Comparison of ENCODE assay signal across 26 cellular contexts in the genomic region with DNA sequence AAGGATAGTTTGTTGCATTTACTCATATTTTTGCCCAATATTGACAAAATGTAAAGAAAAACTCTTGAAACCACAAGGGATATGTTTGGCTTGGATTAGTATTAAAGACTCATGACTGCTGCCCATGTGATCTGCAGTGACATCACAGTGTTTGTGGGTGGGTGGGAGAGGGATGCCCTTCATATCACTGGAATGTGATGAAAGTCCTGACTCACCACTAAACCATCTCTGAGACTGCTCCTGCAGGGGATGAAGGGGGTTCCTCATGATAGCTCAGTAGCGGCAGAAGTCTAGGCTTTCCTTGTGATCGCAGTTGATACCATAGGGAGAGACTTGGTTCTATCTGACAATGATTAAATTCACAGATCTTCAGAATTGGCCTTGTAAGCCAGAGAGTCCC.
DNase-seq lines count a peak whose midpoint lies in the region; ATAC-seq and TF ChIP-seq lines count a peak whose summit lies in the region.
"Had no signal": no experiment of that assay in that cellular context is flagged by ENCODE, and none has a peak within 500 bp of the region (broad histone marks: within the 10 kb centered on the region; RNA-seq: fewer than 3 reads in every experiment).

No MANE protein-coding gene starts in this region.

- H3K27ac ChIP-seq in SJCRH30 (no peak overlapping the region), upper lobe of right lung (no peak overlapping the region)
- H3K27ac ChIP-seq: heart left ventricle, skin epidermis, suprapubic skin, uterus had no signal

- intact Hi-C loops in upper lobe of right lung (cut with DNase I), result no loop called here

- H3K36me3 Mint-ChIP-seq in progenitor cell of endocrine pancreas (ENCODE audit: insufficient read depth), result peaks cover 1% of the 10 kb centered on the region
- H3K36me3 Mint-ChIP-seq: activated CD4-positive, alpha-beta memory T cell treated with anti-CD3 and anti-CD28 coated beads for 36 hours; CD14-positive monocyte; stimulated activated effector memory CD8-positive, alpha-beta T cell treated with anti-CD3 and anti-CD28 coated beads, Interleukin-12 subunit alpha, Interleukin-12 subunit beta, amount 100 ng/mL, for 72 hours had no signal

- peaks cover 7% of the 10 kb centered on the region for H3K9me3 Mint-ChIP-seq in progenitor cell of endocrine pancreas (ENCODE audit: low read depth)
- H3K9me3 Mint-ChIP-seq: activated CD4-positive, alpha-beta memory T cell treated with anti-CD3 and anti-CD28 coated beads for 36 hours; neural crest cell had no signal

- peaks cover 8% of the 10 kb centered on the region for H3K4me1 Mint-ChIP-seq in progenitor cell of endocrine pancreas (ENCODE audit: low read depth)
- H3K4me1 Mint-ChIP-seq: CD14-positive monocyte; neural crest cell; stimulated activated effector memory CD8-positive, alpha-beta T cell treated with anti-CD3 and anti-CD28 coated beads, Interleukin-12 subunit alpha, Interleukin-12 subunit beta, amount 100 ng/mL, for 72 hours had no signal

- no peaks in the 10 kb centered on the region for H3K27me3 Mint-ChIP-seq in progenitor cell of endocrine pancreas
- H3K27me3 Mint-ChIP-seq: activated CD4-positive, alpha-beta memory T cell treated with anti-CD3 and anti-CD28 coated beads for 36 hours; dendritic cell treated with granulocyte-macrophage colony-stimulating factor and Interleukin-4, amounts not matched to agents 40 ng/mL and 50 ng/mL, for 4 days had no signal

- H3K27me3 ChIP-seq in SJCRH30 (no peaks in the 10 kb centered on the region), upper lobe of right lung (no peaks in the 10 kb centered on the region)
- H3K27me3 ChIP-seq: heart left ventricle, suprapubic skin, uterus had no signal

- H3K27ac Mint-ChIP-seq in progenitor cell of endocrine pancreas, result peak overlapping the region; percentile 33
- H3K27ac Mint-ChIP-seq: activated CD4-positive, alpha-beta memory T cell treated with anti-CD3 and anti-CD28 coated beads for 36 hours; CD14-positive monocyte; dendritic cell treated with granulocyte-macrophage colony-stimulating factor and Interleukin-4, amounts not matched to agents 40 ng/mL and 50 ng/mL, for 4 days; stimulated activated effector memory CD8-positive, alpha-beta T cell treated with anti-CD3 and anti-CD28 coated beads, Interleukin-12 subunit alpha, Interleukin-12 subunit beta, amount 100 ng/mL, for 72 hours had no signal

- no peak overlapping the region for H3K4me3 ChIP-seq in SJCRH30
- H3K4me3 ChIP-seq in fibroblast of pulmonary artery (replicated peaks; ENCODE audit: low read depth, low read length), result no peak overlapping the region
- H3K4me3 ChIP-seq in upper lobe of right lung, result no peak overlapping the region
- H3K4me3 ChIP-seq: heart left ventricle, skin epidermis, suprapubic skin, uterus had no signal

- no peak for ATAC-seq in GM21737 (IDR thresholded peaks at IDR 0.05; ENCODE audit: unreplicated experiment)
- ATAC-seq in HG02938 (IDR thresholded peaks at IDR 0.05; ENCODE audit: unreplicated experiment), result no peak
- ATAC-seq in upper lobe of right lung, result no peak
- ATAC-seq: heart left ventricle; left ventricle myocardium superior; Panc1; stimulated activated effector memory CD8-positive, alpha-beta T cell treated with anti-CD3 and anti-CD28 coated beads, Interleukin-12 subunit alpha, Interleukin-12 subunit beta, amount 100 ng/mL, for 72 hours had no signal

- DNase-seq in ELR (ENCODE audit: low read depth) (peak; percentile 52), SJCRH30 (peak; percentile 17 to 35), fibroblast of pulmonary artery (ENCODE audit: low read depth) (peak; percentile 50), progenitor cell of endocrine pancreas (ENCODE audit: low spot score, unreplicated experiment) (no peak), upper lobe of right lung (no peak), cerebellar nuclear complex (lab: John Stamatoyannopoulos, UW) (no peak)
- DNase-seq: activated CD4-positive, alpha-beta memory T cell treated with anti-CD3 and anti-CD28 coated beads for 36 hours; activated gamma-delta T cell treated with Interleukin-2 at 50 U/mL for 16 hours; GDM1; heart left ventricle; left ventricle myocardium superior; NCI-H1105 treated with DMSO at 0.1 percent for 48 hours; NCI-H2081; NCI-H446; stimulated activated CD4-positive, alpha-beta T cell treated with anti-CD3 and anti-CD28 coated beads, Interleukin-2, amount 100 ng/mL, for 24 hours; T-helper 9 cell; uterus had no signal

- H3K9me3 ChIP-seq in SJCRH30 (replicated peaks) (no peaks in the 10 kb centered on the region; the same call in 1 of the 2 replicates), upper lobe of right lung (no peaks in the 10 kb centered on the region)
- H3K9me3 ChIP-seq: uterus had no signal

- no peak overlapping the region for H3K4me3 Mint-ChIP-seq in progenitor cell of endocrine pancreas (ENCODE audit: low read depth)
- H3K4me3 Mint-ChIP-seq: activated CD4-positive, alpha-beta memory T cell treated with anti-CD3 and anti-CD28 coated beads for 36 hours; CD14-positive monocyte; dendritic cell treated with granulocyte-macrophage colony-stimulating factor and Interleukin-4, amounts not matched to agents 40 ng/mL and 50 ng/mL, for 4 days; neural crest cell; stimulated activated effector memory CD8-positive, alpha-beta T cell treated with anti-CD3 and anti-CD28 coated beads, Interleukin-12 subunit alpha, Interleukin-12 subunit beta, amount 100 ng/mL, for 72 hours had no signal

- H3K4me1 ChIP-seq in SJCRH30 (peaks cover 3% of the 10 kb centered on the region; the same call in 1 of the 2 replicates), upper lobe of right lung (no peaks in the 10 kb centered on the region)
- H3K4me1 ChIP-seq: heart left ventricle, suprapubic skin, uterus had no signal

- TF ChIP-seq CTCF in fibroblast of pulmonary artery (IDR thresholded peaks at IDR 0.05; ENCODE audit: low read length, missing control alignments), result no peak
- no peak for TF ChIP-seq CTCF in progenitor cell of endocrine pancreas (IDR thresholded peaks at IDR 0.05; ENCODE audit: unreplicated experiment)
- TF ChIP-seq CTCF in upper lobe of right lung (IDR thresholded peaks at IDR 0.05), result no peak

- H3K36me3 ChIP-seq in SJCRH30 (no peaks in the 10 kb centered on the region), upper lobe of right lung (no peaks in the 10 kb centered on the region)
- H3K36me3 ChIP-seq: heart left ventricle, suprapubic skin, uterus had no signal

Comparison
In these comparisons a context has a peak if more than half of its experiments do, and no peak if none do; other contexts are left out.
1. DNase-seq: peak in ELR (single experiment), SJCRH30 (2 of 2) and fibroblast of pulmonary artery (single experiment); none in progenitor cell of endocrine pancreas (single experiment), upper lobe of right lung (single experiment) and cerebellar nuclear complex (0 of 2).